In the genomic region with DNA sequence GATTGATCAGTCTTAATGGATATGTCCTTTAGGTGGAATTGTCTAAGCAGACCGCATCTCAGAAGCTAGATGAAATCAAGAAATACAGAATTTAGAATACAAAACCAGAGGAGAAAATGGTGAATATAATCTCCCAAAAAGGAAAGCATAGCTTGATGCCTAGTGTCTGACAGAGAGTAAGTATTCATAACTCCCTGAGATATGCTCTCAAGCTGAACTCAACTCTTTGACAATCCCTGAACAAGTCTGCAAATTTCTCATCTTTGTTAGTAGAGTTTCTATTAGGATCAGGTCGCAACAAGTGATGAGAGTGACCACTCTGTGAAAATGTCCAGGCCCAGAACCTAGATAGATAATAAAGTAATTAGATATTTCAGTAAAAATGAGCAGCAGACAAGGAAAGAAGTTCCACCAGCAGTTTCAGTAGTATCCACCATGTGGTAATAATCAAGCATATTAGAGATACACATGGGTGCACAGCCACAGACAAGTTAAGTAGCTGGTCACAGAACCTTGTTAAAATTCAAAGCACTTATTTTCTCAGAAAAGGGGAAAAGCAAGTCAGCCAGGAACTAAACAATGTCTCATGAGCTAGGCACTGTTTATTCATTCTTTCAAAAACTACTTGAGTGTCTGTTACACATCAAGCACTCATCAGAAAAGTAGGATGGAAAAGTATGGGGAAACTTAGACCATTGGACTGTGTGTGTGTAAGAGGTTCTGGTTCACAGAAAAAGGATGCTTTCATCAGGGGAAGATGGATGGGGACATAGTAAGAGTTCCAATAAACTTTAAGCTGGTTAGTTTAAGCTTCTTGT, we compare ENCODE assay signal across 1 cellular context.
TF ChIP-seq lines count a peak whose summit lies in the region.

No MANE protein-coding gene starts in this region.

TF ChIP-seq in IMR-90, 13 proteins besides CTCF, POLR2A, EP300 and RAD21 (continued from another document):
- TF ChIP-seq BHLHE40 (IDR thresholded peaks at IDR 0.05; ENCODE audit: low read depth, low read length): no peak
- no peak for TF ChIP-seq CEBPB (IDR thresholded peaks at IDR 0.05; ENCODE audit: low read depth, low read length)
TF ChIP-seq in IMR-90: peak in this region for 0.
